8 cellular contexts compared by ENCODE assay signal in the genomic region with DNA sequence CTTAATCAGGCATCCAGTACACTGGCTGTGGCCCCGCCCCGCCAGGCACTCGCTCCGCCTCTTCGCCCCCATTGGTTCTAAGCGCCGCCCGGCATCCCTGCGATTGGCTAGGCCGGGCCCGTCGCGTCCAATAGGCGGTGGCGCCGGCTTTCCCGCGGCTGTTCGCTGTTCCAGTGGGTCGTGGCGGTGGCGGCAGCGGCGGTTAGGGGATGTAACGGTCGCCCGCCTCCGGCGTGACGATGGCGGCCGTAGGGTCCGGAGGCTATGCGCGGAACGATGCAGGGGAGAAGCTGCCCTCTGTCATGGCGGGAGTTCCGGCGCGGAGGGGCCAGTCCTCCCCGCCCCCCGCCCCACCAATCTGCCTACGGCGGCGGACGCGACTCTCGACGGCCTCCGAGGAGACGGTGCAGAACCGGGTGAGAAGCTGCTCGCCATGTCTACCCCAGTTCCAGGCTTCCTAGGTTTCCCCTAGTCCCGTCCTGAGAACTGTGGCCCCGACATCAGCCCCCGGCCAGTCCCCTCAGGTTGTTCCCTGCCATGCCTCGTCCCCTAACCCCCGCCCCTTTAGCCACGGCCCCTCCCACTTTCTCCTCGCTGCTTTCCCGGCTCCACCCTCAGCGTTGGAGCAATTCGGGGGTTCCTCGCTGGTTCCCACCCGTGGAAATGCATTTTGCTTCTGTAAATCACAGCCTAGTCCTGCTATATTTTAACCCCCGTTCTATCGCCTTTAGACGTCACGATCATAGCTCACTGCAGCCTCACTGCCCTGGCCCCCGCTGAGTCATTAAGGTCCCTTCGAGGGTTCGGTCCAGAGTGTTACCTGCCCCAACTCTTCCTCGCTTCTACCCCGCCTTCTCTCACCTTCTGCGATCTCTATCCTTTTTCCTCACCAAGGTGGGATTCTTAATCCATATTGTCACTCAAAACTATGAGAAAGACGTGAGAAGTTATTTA. TPM values are rescaled to one million over a fixed set of nuclear protein-coding genes. Genes with fewer than 3 reads are reported as not detected.
DNase-seq lines count a peak whose midpoint lies in the region; ATAC-seq and TF ChIP-seq lines count a peak whose summit lies in the region.

A gene (plus strand): TSS at position 165 of the 954 bp plus-strand sequence. CDS start 75 bp downstream, at position 240.

- H3K4me1 Mint-ChIP-seq in naive B cell, result peaks cover 15 to 35% (median 26%) of the 10 kb centered on the region in 3 donors
- H3K4me1 Mint-ChIP-seq in stimulated activated naive B cell treated with anti-CD40 and anti-IgM and Interleukin-4, amounts not matched to agents 10 μg/mL and 1 μg/mL and 100 μg/mL, for 72 hours, result peaks cover 14% of the 10 kb centered on the region in 2 donors

- no peaks in the 10 kb centered on the region for H3K27me3 Mint-ChIP-seq in naive B cell
- H3K27me3 Mint-ChIP-seq in stimulated activated naive B cell treated with anti-CD40 and anti-IgM and Interleukin-4, amounts not matched to agents 10 μg/mL and 1 μg/mL and 100 μg/mL, for 72 hours, result no peaks in the 10 kb centered on the region

- TF ChIP-seq CTCF in PC-9 (conservative IDR thresholded peaks at IDR 0.05) (no peak), epithelial cell of proximal tubule (conservative IDR thresholded peaks at IDR 0.05; ENCODE audit: low read depth, low read length) (no peak)

- H4K20me1 ChIP-seq in PC-9 (ENCODE audit: insufficient read depth), result no peaks in the 10 kb centered on the region

- CTCF ChIA-PET in PC-9 (lab: Charles Lee), result interaction anchor here (0.6 kb wide), 1 partner anchor 116 kb away, joined by 3 read pairs; no protein-coding TSS in a partner anchor

- POLR2A ChIA-PET in PC-9 (lab: Charles Lee; ENCODE audit: unreplicated experiment), result interaction anchor here (1.6 to 2.0 kb wide), 2 partner anchors 41 to 46 kb away, joined by 7 read pairs; a partner anchor contains a TSS

- peak within 1 kb of the TSS; percentile 99 for H3K4me2 ChIP-seq in PC-9

- no TSS peak for BruUV-seq in PC-9 (replicated peaks; lab: Mats Ljungman, UMichigan)

- peaks cover 22% of the 10 kb centered on the region; the same call in 1 of the 2 replicates for H3K79me2 ChIP-seq in PC-9 (ENCODE audit: low read depth)

- H2AFZ ChIP-seq in PC-9, result peak within 1 kb of the TSS; percentile 81

- no peaks in the 10 kb centered on the region for H3K9me2 ChIP-seq in PC-9 (ENCODE audit: insufficient read depth)

- intact Hi-C loops in PC-9 (cut with micrococcal nuclease; ENCODE audit: unreplicated experiment), result loop anchor here (1.0 to 10.0 kb wide), 3 partner anchors 41 to 60 kb away; a partner anchor contains a TSS

- peaks cover 12% of the 10 kb centered on the region; the same call in 1 of the 2 replicates for H3K4me1 ChIP-seq in PC-9 (replicated peaks; ENCODE audit: insufficient read depth)

- peak; percentile 67 for ATAC-seq in GM21723 (IDR thresholded peaks at IDR 0.05; ENCODE audit: unreplicated experiment)
- ATAC-seq in naive B cell (ENCODE audit: low read depth in 2 of 2), result peak; percentile 68 to 70
- peak; percentile 81 to 82 for ATAC-seq in stimulated activated naive B cell treated with anti-CD40 and anti-IgM and Interleukin-4, amounts not matched to agents 10 μg/mL and 1 μg/mL and 100 μg/mL, for 72 hours (replicated peaks)

- H3K4me3 Mint-ChIP-seq in naive B cell, result peak within 1 kb of the TSS; percentile 86 to 100 (median 98)
- peak within 1 kb of the TSS; percentile 98 to 99 for H3K4me3 Mint-ChIP-seq in stimulated activated naive B cell treated with anti-CD40 and anti-IgM and Interleukin-4, amounts not matched to agents 10 μg/mL and 1 μg/mL and 100 μg/mL, for 72 hours

- no peaks in the 10 kb centered on the region for H3K36me3 Mint-ChIP-seq in naive B cell
- H3K36me3 Mint-ChIP-seq in stimulated activated naive B cell treated with anti-CD40 and anti-IgM and Interleukin-4, amounts not matched to agents 10 μg/mL and 1 μg/mL and 100 μg/mL, for 72 hours, result peaks cover 1 to 13% of the 10 kb centered on the region in 2 donors

- H3K9me3 Mint-ChIP-seq in naive B cell, result no peaks in the 10 kb centered on the region
- no peaks in the 10 kb centered on the region for H3K9me3 Mint-ChIP-seq in stimulated activated naive B cell treated with anti-CD40 and anti-IgM and Interleukin-4, amounts not matched to agents 10 μg/mL and 1 μg/mL and 100 μg/mL, for 72 hours

- DNase-seq in DMS153 treated with DMSO at 0.1 percent for 48 hours (lab: John Stamatoyannopoulos, UW; ENCODE audit: unreplicated experiment) (peak; percentile 97), KG1 (lab: John Stamatoyannopoulos, UW) (peak; percentile 99), PC-9 (peak; percentile 83 to 94), activated T-cell treated with anti-CD3 and anti-CD28 coated beads for 48 hours (ENCODE audit: low read depth) (peak; percentile 94), epithelial cell of proximal tubule (ENCODE audit: low read depth) (no peak), naive B cell (peak; percentile 95)
- peak; percentile 92 for DNase-seq in stimulated activated naive B cell treated with anti-CD40 and anti-IgM and Interleukin-4, amounts not matched to agents 10 μg/mL and 1 μg/mL and 100 μg/mL, for 72 hours

- peaks cover 21% of the 10 kb centered on the region; the same call in 1 of the 2 replicates for H3F3A ChIP-seq in PC-9 (ENCODE audit: insufficient read depth, low read depth)

- no peaks in the 10 kb centered on the region for H3K27me3 ChIP-seq in PC-9 (ENCODE audit: insufficient read depth, low read depth)

- H3K4me3 ChIP-seq in PC-9 (peak within 1 kb of the TSS; percentile 90), epithelial cell of proximal tubule (ENCODE audit: low read depth, low read length) (peak within 1 kb of the TSS; percentile 88)

- H3K27ac ChIP-seq in PC-9, result peak within 1 kb of the TSS; percentile 69

- H3K9me3 ChIP-seq in PC-9 (ENCODE audit: insufficient read depth, low read depth), result no peaks in the 10 kb centered on the region

- no peaks in the 10 kb centered on the region for H3K36me3 ChIP-seq in PC-9 (ENCODE audit: low read depth)

- peak within 1 kb of the TSS; percentile 94 to 100 (median 100) for H3K27ac Mint-ChIP-seq in naive B cell
- peak within 1 kb of the TSS; percentile 99 for H3K27ac Mint-ChIP-seq in stimulated activated naive B cell treated with anti-CD40 and anti-IgM and Interleukin-4, amounts not matched to agents 10 μg/mL and 1 μg/mL and 100 μg/mL, for 72 hours

RNA-seq across cellular contexts. Expression of the gene that starts here (rescaled TPM):
- 14.0 and 17.0 TPM in 2 replicates for total RNA-seq in PC-9 (2021)
- 12.7 and 20.7 TPM in 2 replicates for total RNA-seq in epithelial cell of proximal tubule
- polyA plus RNA-seq in naive B cell (ENCODE audit: low read depth in 6 of 6), result under 1 TPM in 2 of 6 donors, not detected in 4; 0.07 to 0.25 TPM

Comparison
In these comparisons a context has a peak if more than half of its experiments do, and no peak if none do; other contexts are left out.
1. Peak in DNase-seq and ATAC-seq in naive B cell; RNA of the gene not detected or under 1 TPM.